Comparison of ENCODE assay signal across 18 cellular contexts in the genomic region with DNA sequence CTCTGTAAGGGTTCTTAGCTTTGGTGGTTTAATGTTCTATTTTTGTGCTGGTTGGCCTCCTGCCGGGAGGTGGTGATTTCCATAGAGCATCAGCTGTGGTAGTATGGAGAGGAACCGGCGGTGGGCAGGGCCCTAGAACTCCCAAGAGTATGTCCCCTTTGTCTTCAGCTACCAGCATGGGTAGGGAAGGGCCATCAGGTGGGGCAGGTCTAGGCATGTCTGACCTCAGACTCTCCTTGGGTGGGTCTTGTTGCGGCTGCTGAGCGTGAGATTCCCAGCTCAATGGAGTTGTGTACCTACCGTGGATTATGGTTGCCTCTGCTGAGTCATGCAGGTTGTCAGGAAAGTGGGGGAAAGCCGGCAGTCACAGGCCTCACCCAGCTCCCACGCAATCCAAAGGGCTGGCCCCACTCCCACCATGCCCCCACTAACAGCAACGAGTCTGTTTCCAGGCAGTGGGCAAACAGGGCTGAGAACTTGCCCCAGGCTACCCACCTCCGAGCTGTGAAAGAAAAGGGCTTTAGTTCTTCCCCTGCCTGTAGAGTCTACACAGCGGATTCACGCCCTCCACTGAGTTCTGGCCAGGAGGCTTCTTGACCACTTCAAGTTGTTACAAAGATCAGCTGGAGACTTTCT.
A peak's percentile ranks its signal among the peaks of the same experiment; 100 is the strongest.
DNase-seq lines count a peak whose midpoint lies in the region; ATAC-seq and TF ChIP-seq lines count a peak whose summit lies in the region.
"Had no signal": no experiment of that assay in that cellular context is flagged by ENCODE, and none has a peak within 500 bp of the region (broad histone marks: within the 10 kb centered on the region; RNA-seq: fewer than 3 reads in every experiment).

No MANE protein-coding gene starts in this region.

- peak; percentile 49 for DNase-seq in MCF 10A (ENCODE audit: unreplicated experiment)
- no peak for DNase-seq in breast epithelium (ENCODE audit: low spot score in 2 of 2)
- DNase-seq in SK-MEL-5 (ENCODE audit: low read depth, low spot score): peak; percentile 3
- DNase-seq in islet precursor cell: peak; percentile 81
- DNase-seq in OCI-M2 (lab: John Stamatoyannopoulos, UW; ENCODE audit: unreplicated experiment): no peak
- DNase-seq in foreskin keratinocyte: no peak
- DNase-seq: Calu3; CD4-positive, alpha-beta memory T cell; NCI-H1105; NCI-H1694 treated with DMSO at 0.1 percent for 48 hours; NCI-H446; NCI-H526 treated with DMSO at 0.1 percent for 48 hours; NK-92 treated with Interleukin-12 subunit alpha and Interleukin-12 subunit beta, amount 100 ng/mL, for 24 hours; OCI-M1; SHP77 treated with DMSO at 0.1 percent for 48 hours had no signal

- TF ChIP-seq CTCF in MCF 10A (IDR thresholded peaks at IDR 0.05; ENCODE audit: unreplicated experiment) (no peak), breast epithelium (IDR thresholded peaks at IDR 0.05) (no peak), foreskin keratinocyte (conservative IDR thresholded peaks at IDR 0.05) (no peak)

- BruUV-seq in MCF 10A (replicated peaks; lab: Mats Ljungman, UMichigan): no TSS peak

- no peaks in the 10 kb centered on the region for H3K27me3 ChIP-seq in breast epithelium
- H3K27me3 ChIP-seq in foreskin keratinocyte: no peaks in the 10 kb centered on the region

- no peaks in the 10 kb centered on the region for H3K36me3 Mint-ChIP-seq in MCF 10A (ENCODE audit: insufficient read depth, unreplicated experiment)

- no peak for TF ChIP-seq POLR2A in breast epithelium (IDR thresholded peaks at IDR 0.05)

- peak overlapping the region; percentile 37 for H3K27ac Mint-ChIP-seq in MCF 10A (ENCODE audit: low read depth, unreplicated experiment)

- H3K4me1 ChIP-seq in breast epithelium: no peaks in the 10 kb centered on the region
- H3K4me1 ChIP-seq in foreskin keratinocyte: no peaks in the 10 kb centered on the region

- ATAC-seq in GM19351 (IDR thresholded peaks at IDR 0.05; ENCODE audit: unreplicated experiment) (no peak), foreskin keratinocyte (no peak)
- ATAC-seq: GM12878, SK-N-SH treated with all-trans-retinoic acid at 6 μM for 48 hours had no signal

- no peaks in the 10 kb centered on the region for H3K36me3 ChIP-seq in breast epithelium

- H3K9me3 Mint-ChIP-seq in MCF 10A (ENCODE audit: unreplicated experiment): no peaks in the 10 kb centered on the region
- H3K9me3 Mint-ChIP-seq: CD4-positive, alpha-beta memory T cell had no signal

- POLR2A ChIA-PET in MCF 10A (lab: Yijun Ruan, JAX): no interaction called here

- H3K4me1 Mint-ChIP-seq in MCF 10A (ENCODE audit: insufficient read depth, unreplicated experiment): peaks cover 8% of the 10 kb centered on the region
- H3K4me1 Mint-ChIP-seq: CD4-positive, alpha-beta memory T cell had no signal

- CTCF ChIA-PET in MCF 10A (lab: Yijun Ruan, JAX): interaction anchor here (0.6 kb wide), 1 partner anchor 96 kb away, joined by 5 read pairs; no protein-coding TSS in a partner anchor

- no peaks in the 10 kb centered on the region for H3K9me3 ChIP-seq in breast epithelium

- H3K4me3 ChIP-seq in breast epithelium: no peak overlapping the region
- H3K4me3 ChIP-seq: GM12878 had no signal

- H3K4me3 Mint-ChIP-seq in MCF 10A (ENCODE audit: unreplicated experiment): no peak overlapping the region
- H3K4me3 Mint-ChIP-seq: CD4-positive, alpha-beta memory T cell had no signal

- H3K27ac ChIP-seq in breast epithelium (no peak overlapping the region), foreskin keratinocyte (no peak overlapping the region)

- H3K27me3 Mint-ChIP-seq in MCF 10A (ENCODE audit: insufficient read depth, unreplicated experiment): peaks cover 48% of the 10 kb centered on the region
- H3K27me3 Mint-ChIP-seq: CD4-positive, alpha-beta memory T cell had no signal

- in situ Hi-C loops in SK-MEL-5 (cut with HindIII; ENCODE audit: low pct_unique_long_range_greater_than_20kb, low sequenced_read_pairs): no loop called here

- intact Hi-C loops in MCF 10A (cut with micrococcal nuclease) (no loop called here), breast epithelium (cut with DNase I; ENCODE audit: low total_unique reads) (no loop called here)

Comparison
In these comparisons a context has a peak if more than half of its experiments do, and no peak if none do; other contexts are left out.
1. DNase-seq: peak in MCF 10A (single experiment), SK-MEL-5 (single experiment) and islet precursor cell (single experiment); none in breast epithelium (0 of 2), OCI-M2 (single experiment) and foreskin keratinocyte (0 of 2).